Comparison of ENCODE assay signal across 17 cellular contexts in the genomic region with DNA sequence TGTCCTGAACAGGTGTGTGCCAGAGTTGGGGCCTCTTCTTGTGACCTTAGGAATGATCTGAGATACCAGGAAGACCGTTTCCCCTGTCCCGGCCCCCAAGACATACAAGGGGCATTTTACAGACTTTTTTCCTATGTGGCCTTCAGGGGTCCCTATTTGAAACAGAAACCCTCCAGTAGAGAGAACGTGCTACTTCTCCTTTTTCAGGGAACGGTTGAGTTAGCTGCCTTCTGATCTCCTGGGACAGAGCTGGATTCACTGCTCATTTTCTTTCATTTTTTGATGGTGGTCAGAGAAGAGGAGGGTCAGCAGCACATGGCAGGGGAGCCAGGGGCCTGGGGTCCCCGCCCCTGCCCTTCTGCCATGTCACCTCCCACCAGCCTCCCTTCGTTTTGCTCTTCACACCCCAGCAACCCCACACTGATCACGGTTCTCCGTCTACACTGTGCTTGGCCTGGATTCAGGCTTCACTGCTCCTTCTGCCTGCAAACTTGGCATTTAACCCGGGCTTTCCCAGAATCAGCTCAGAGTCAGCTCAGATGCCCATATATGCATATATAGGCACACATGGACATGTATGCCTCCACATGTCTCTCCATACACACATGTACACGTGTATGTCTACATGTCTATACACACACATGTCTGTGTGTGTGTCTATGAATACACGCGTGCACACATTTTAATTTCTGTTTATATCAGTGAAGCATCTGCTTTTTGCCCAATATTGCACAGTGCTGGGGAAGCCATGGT.
DNase-seq lines count a peak whose midpoint lies in the region; ATAC-seq, FAIRE-seq and TF ChIP-seq lines count a peak whose summit lies in the region.
"Had no signal": no experiment of that assay in that cellular context is flagged by ENCODE, and none has a peak within 500 bp of the region (broad histone marks: within the 10 kb centered on the region; RNA-seq: fewer than 3 reads in every experiment).

No MANE protein-coding gene starts in this region.

- H3K36me3 ChIP-seq in prostate gland = peaks cover 0 to 6% of the 10 kb centered on the region in 2 donors
- H3K36me3 ChIP-seq in BE2C = no peaks in the 10 kb centered on the region

- CTCF ChIA-PET in RWPE1 (lab: Yijun Ruan, JAX) = interaction anchor here (0.5 kb wide), 1 partner anchor 16 kb away, joined by 3 read pairs; no protein-coding TSS in a partner anchor

- TF ChIP-seq POLR2A in GM12891 (IDR thresholded peaks at IDR 0.05; ENCODE audit: low read depth, low read length) (no peak), prostate gland (IDR thresholded peaks at IDR 0.05) (no peak)

- intact Hi-C loops in left ventricle myocardium superior (cut with micrococcal nuclease) = no loop called here
- intact Hi-C loops in prostate gland (cut with DNase I) = no loop called here

- no peak for DNase-seq in GM12891 (ENCODE audit: insufficient read length, low spot score)
- no peak for DNase-seq in RWPE1 (ENCODE audit: low spot score)
- no peak for DNase-seq in left ventricle myocardium superior
- no peak for DNase-seq in prostate gland (ENCODE audit: low spot score)
- DNase-seq in BE2C = no peak
- DNase-seq in NCI-H1417 (lab: John Stamatoyannopoulos, UW) = no peak
- DNase-seq in NCI-H146 (lab: John Stamatoyannopoulos, UW) = no peak
- DNase-seq: activated CD4-positive, alpha-beta T cell treated with anti-CD3 and anti-CD28 coated beads, Interleukin-2, amount 50 U/mL, for 4 hours; activated naive CD4-positive, alpha-beta T cell treated with anti-CD3 and anti-CD28 coated beads for 36 hours; COR-L47; EL; NCI-H1092 treated with DMSO at 0.1 percent for 48 hours; RPMI8226; stimulated activated CD4-positive, alpha-beta T cell treated with anti-CD3 and anti-CD28 coated beads, Interleukin-1b, Interleukin-23, amount 100 ng/mL, for 48 hours had no signal

- 65% methylated on average over 12 of the region's 12 CpGs for WGBS in prostate gland

- peak overlapping the region; percentile 3; the same call in 1 of the 2 replicates for H3K27ac ChIP-seq in RWPE1
- peak overlapping the region; percentile 26 to 35 for H3K27ac ChIP-seq in prostate gland
- H3K27ac ChIP-seq: ascending aorta had no signal

- ATAC-seq in left ventricle myocardium superior (peak; percentile 1), GM21390 (IDR thresholded peaks at IDR 0.05; ENCODE audit: unreplicated experiment) (no peak)
- ATAC-seq: K562 had no signal

- no peaks in the 10 kb centered on the region for H3K4me1 ChIP-seq in prostate gland (replicated peaks)
- no peaks in the 10 kb centered on the region for H3K4me1 ChIP-seq in BE2C

- H3K4me3 ChIP-seq in prostate gland (no peak overlapping the region), BE2C (ENCODE audit: low read depth, low read length) (no peak overlapping the region)
- H3K4me3 ChIP-seq: ascending aorta, K562 had no signal

- H3K9me3 ChIP-seq in prostate gland (no peaks in the 10 kb centered on the region), BE2C (no peaks in the 10 kb centered on the region)
- H3K9me3 ChIP-seq: ascending aorta had no signal

- no peak for FAIRE-seq in GM12891 (lab: Jason Lieb, UNC)
- FAIRE-seq: K562 had no signal

- POLR2A ChIA-PET in RWPE1 (lab: Yijun Ruan, JAX; ENCODE audit: low non-redundant PET) = no interaction called here

- TF ChIP-seq CTCF in RWPE1 (conservative IDR thresholded peaks at IDR 0.05; ENCODE audit: low read depth) (no peak), prostate gland (IDR thresholded peaks at IDR 0.05) (no peak), BE2C (IDR thresholded peaks at IDR 0.05; ENCODE audit: low read depth, low read length) (no peak)

- H3K27me3 ChIP-seq in prostate gland (replicated peaks; ENCODE audit: insufficient read depth) (no peaks in the 10 kb centered on the region), BE2C (no peaks in the 10 kb centered on the region)
- H3K27me3 ChIP-seq: ascending aorta had no signal

TF ChIP-seq in GM12891, 5 proteins besides CTCF, POLR2A, EP300 and RAD21:
- TF ChIP-seq POU2F2 (IDR thresholded peaks at IDR 0.05; ENCODE audit: low read depth, low read length) (no peak), SPI1 (IDR thresholded peaks at IDR 0.05; ENCODE audit: low read depth, low read length) (0 out of 2 replicates have a peak, but pooled peaks have one; percentile 14)
